8 cellular contexts compared by ENCODE assay signal in the genomic region with DNA sequence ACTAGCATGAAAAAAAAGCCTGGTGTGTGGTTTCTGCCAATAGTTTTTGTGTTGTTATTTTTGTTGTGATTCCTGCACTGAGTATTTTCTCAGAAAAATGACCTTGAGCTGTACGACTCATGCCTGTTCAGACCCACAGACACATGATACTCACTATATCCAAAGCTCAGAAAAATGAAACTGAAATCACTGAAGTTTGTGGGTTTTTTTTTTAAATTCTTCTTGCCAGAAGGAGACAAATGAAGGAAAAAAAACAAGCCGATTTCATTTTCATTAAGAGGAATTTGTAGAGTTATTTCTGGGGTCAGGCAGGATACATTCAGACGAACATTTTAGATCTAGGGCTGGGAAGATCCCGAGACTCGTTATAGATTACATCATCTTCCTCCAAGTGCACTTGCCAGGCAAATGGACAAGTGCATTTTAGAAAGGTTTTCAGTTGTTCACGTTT.
DNase-seq lines count a peak whose midpoint lies in the region; TF ChIP-seq lines count a peak whose summit lies in the region.

No MANE protein-coding gene starts in this region.

- H4K20me1 ChIP-seq in Karpas-422 (ENCODE audit: insufficient read depth, low read depth, low read length): no peaks in the 10 kb centered on the region

- H2AFZ ChIP-seq in Karpas-422 (ENCODE audit: low read length) (no peak overlapping the region), parathyroid adenoma (peak overlapping the region; percentile 19)

- no peaks in the 10 kb centered on the region for H3K9me3 ChIP-seq in Karpas-422 (ENCODE audit: low read length)
- H3K9me3 ChIP-seq in parathyroid adenoma (ENCODE audit: control insufficient read depth, low read length): no peaks in the 10 kb centered on the region

- no peaks in the 10 kb centered on the region for H3K36me3 ChIP-seq in Karpas-422 (ENCODE audit: insufficient read depth, low read length)
- H3K36me3 ChIP-seq in parathyroid adenoma (ENCODE audit: control insufficient read depth, insufficient read depth, low read length): no peaks in the 10 kb centered on the region

- no peaks in the 10 kb centered on the region for H3K9me2 ChIP-seq in Karpas-422 (replicated peaks; ENCODE audit: insufficient read depth, low read length)

- no peaks in the 10 kb centered on the region for H3K27me3 ChIP-seq in Karpas-422 (ENCODE audit: low read length)
- H3K27me3 ChIP-seq in parathyroid adenoma (ENCODE audit: control insufficient read depth, insufficient read depth, low read length): no peaks in the 10 kb centered on the region

- TF ChIP-seq CTCF in parathyroid adenoma (IDR thresholded peaks at IDR 0.05): no peak

- H3K9ac ChIP-seq in Karpas-422 (ENCODE audit: low read length) (no peak overlapping the region), parathyroid adenoma (no peak overlapping the region)

- H3K4me2 ChIP-seq in Karpas-422 (ENCODE audit: low read depth, low read length, poor library complexity, severe bottlenecking): peak overlapping the region; percentile 17
- peak overlapping the region; percentile 68 for H3K4me2 ChIP-seq in parathyroid adenoma (ENCODE audit: low read length)

- H3K27ac ChIP-seq in Karpas-422 (ENCODE audit: low read length) (no peak overlapping the region), parathyroid adenoma (peak overlapping the region; percentile 52)

- H3K79me2 ChIP-seq in Karpas-422 (ENCODE audit: low read length): no peaks in the 10 kb centered on the region
- H3K79me2 ChIP-seq in parathyroid adenoma: no peaks in the 10 kb centered on the region

- H3K4me3 ChIP-seq in GM08714 (ENCODE audit: low read length) (peak overlapping the region; percentile 7; the same call in 1 of the 2 replicates), Karpas-422 (ENCODE audit: low read length) (no peak overlapping the region), parathyroid adenoma (ENCODE audit: low read depth, low read length) (peak overlapping the region; percentile 48)

- DNase-seq in Karpas-422: no peak
- peak; percentile 21 for DNase-seq in central memory CD4-positive, alpha-beta T cell
- DNase-seq in cerebellar nuclear complex (lab: John Stamatoyannopoulos, UW): no peak
- DNase-seq in COLO668 (lab: John Stamatoyannopoulos, UW; ENCODE audit: unreplicated experiment): no peak
- DNase-seq in NCI-H526 treated with DMSO at 0.1 percent for 48 hours (lab: John Stamatoyannopoulos, UW): no peak
- no peak for DNase-seq in A172 (ENCODE audit: low spot score)

- H3K4me1 ChIP-seq in Karpas-422 (ENCODE audit: low read length) (no peaks in the 10 kb centered on the region), parathyroid adenoma (peaks cover 3% of the 10 kb centered on the region)
